Comparison of ENCODE assay signal across 11 cellular contexts in the genomic region with DNA sequence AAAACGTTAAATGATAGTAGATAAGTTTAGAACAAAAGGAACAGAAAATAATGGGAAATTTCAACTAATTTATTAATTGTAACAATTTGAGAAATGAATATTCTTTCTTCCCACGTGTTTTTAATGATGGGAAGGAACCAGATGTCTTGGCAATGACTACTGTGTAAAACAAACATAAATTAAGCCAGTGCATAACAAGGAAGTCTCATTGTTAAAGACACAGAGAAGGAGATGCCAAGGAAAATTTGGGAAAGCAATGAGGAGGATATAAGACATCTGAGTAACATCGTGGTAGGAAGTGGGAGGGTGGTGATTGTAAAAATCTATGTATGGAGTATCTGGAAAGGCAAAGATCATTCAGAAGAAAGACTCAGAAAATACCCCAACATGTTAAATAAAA.
"Had no signal": no experiment of that assay in that cellular context is flagged by ENCODE, and none has a peak within 500 bp of the region (broad histone marks: within the 10 kb centered on the region; RNA-seq: fewer than 3 reads in every experiment).

No MANE protein-coding gene starts in this region.

- H3K9ac ChIP-seq: GM23248 had no signal

- H3K9me3 Mint-ChIP-seq: GM23338, H9 had no signal

- DNase-seq: GM23248, GOT3, H7, H9, HCEC 1CT, HFFc6 had no signal

- H3K27ac Mint-ChIP-seq: GM23338, H9, HFFc6 had no signal

- H3K4me3 Mint-ChIP-seq: GM23338, H9, HFFc6 had no signal

- H3K4me3 ChIP-seq: GM23248, GM23338, HAP-1 had no signal

- H2AFZ ChIP-seq: GM23248, GM23338 had no signal

- H3K4me1 ChIP-seq: HAP-1 had no signal

- H3K36me3 ChIP-seq: HAP-1 had no signal

- FAIRE-seq: H1, H54 had no signal

- H3K4me2 ChIP-seq: GM23338 had no signal

- H3K9me3 ChIP-seq: HAP-1 had no signal

- H3K27ac ChIP-seq: GM23248 had no signal

- ATAC-seq: GM23338, HCT116 had no signal
